Comparison of ENCODE assay signal across 13 cellular contexts in the genomic region with DNA sequence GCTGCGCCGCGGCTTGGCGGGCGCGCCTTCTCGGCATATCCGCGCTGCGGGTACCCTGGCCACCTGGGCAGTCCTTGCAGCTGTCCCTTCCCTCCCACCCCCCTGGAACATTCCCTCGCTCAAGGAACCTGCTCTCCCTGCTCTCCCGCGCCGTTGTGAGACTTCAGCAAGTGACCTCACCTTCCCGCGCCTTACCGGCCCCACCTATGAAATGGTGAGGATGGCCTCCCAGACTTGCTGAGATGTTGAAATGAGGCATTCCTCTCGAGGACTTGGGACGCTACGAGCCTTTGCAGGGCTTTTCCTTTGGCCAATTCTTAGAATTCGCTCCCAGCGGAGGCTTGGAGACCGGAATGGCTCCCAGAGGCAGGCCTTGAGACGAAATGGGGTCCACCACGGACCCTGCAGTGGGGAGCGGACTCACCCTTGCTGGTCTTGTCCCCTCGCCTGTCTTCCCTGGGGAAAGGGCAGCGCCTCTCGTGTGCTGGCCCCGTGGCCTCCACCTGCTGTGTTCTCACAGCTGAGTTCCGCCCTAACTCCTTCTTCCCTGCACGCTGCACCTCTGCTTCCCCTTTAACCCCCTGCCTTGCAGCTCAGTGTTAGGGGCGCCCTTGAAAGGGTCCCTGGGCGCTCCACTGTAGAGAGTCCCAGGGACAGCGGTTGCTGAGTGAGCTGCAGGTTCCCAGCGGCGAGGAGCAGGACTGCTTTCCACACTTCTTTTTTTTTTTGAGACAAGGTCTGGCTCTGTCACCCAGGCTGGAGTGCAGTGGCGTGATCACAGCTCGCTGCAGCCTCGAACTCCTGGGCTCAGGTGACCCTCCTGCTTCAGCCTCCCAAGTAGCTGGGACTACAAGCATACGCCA. TPM values are rescaled to one million over a fixed set of nuclear protein-coding genes. Genes with fewer than 3 reads are reported as not detected.
A peak's percentile ranks its signal among the peaks of the same experiment; 100 is the strongest.
DNase-seq lines count a peak whose midpoint lies in the region; ATAC-seq and TF ChIP-seq lines count a peak whose summit lies in the region.
"Had no signal": no experiment of that assay in that cellular context is flagged by ENCODE, and none has a peak within 500 bp of the region (broad histone marks: within the 10 kb centered on the region; RNA-seq: fewer than 3 reads in every experiment).

No MANE protein-coding gene starts in this region.

- H3K4me3 ChIP-seq in heart left ventricle (peak overlapping the region; percentile 13 to 63 (median 47)), upper lobe of left lung (peak overlapping the region in 3 of 4 donors; percentile 20 to 46 (median 31))

- DNase-seq in activated CD8-positive, alpha-beta memory T cell treated with anti-CD3 and anti-CD28 coated beads for 24 hours = peak; percentile 43
- no peak for DNase-seq in activated CD8-positive, alpha-beta memory T cell treated with anti-CD3 and anti-CD28 coated beads, Interleukin-2, amount 50 U/mL, for 4 hours
- no peak for DNase-seq in heart left ventricle
- no peak for DNase-seq in upper lobe of left lung
- DNase-seq in ecto neural progenitor cell (ENCODE audit: low spot score) = no peak
- no peak for DNase-seq in dermis blood vessel endothelial cell
- DNase-seq in nucleus accumbens (lab: John Stamatoyannopoulos, UW) = no peak
- DNase-seq: activated CD4-positive, CD25-positive, alpha-beta regulatory T cell treated with anti-CD3 and anti-CD28 coated beads, Interleukin-2, amount 50 U/mL, for 72 hours; activated gamma-delta T cell; NCI-H446 treated with DMSO at 0.1 percent for 48 hours; SHP77 treated with DMSO at 0.1 percent for 48 hours had no signal

- H3K27ac ChIP-seq in heart left ventricle (peak overlapping the region in 8 of 12 donors; percentile 33 to 84 (median 58)), upper lobe of left lung (no peak overlapping the region)

- H3K36me3 ChIP-seq in heart left ventricle (no peaks in the 10 kb centered on the region), upper lobe of left lung (no peaks in the 10 kb centered on the region)

- intact Hi-C loops in heart left ventricle (cut with DNase I) = loop anchor here in 5 of 10 donors (5.0 to 10.0 kb wide), 3 partner anchors 56 to 76 kb away; no protein-coding TSS in a partner anchor

- peak overlapping the region; percentile 71 to 81 (median 76) for H3K4me3 Mint-ChIP-seq in nephron
- H3K4me3 Mint-ChIP-seq: natural killer cell treated with Interleukin-12 subunit alpha and Interleukin-12 subunit beta and Interleukin-15 and Interleukin-18, amount 100 ng/mL, for 72 hours had no signal

- TF ChIP-seq POLR2A in heart left ventricle (IDR thresholded peaks at IDR 0.05) = no peak
- no peak for TF ChIP-seq POLR2A in upper lobe of left lung (IDR thresholded peaks at IDR 0.05)

- H3K27me3 Mint-ChIP-seq in nephron (ENCODE audit: low read depth) = peaks cover 95% of the 10 kb centered on the region

- H3K27me3 ChIP-seq in heart left ventricle (peaks cover 7 to 53% (median 33%) of the 10 kb centered on the region in 9 donors), upper lobe of left lung (peaks cover 0 to 26% (median 13%) of the 10 kb centered on the region in 4 donors)

- peaks cover 19% of the 10 kb centered on the region for H3K4me1 Mint-ChIP-seq in nephron

- no peaks in the 10 kb centered on the region for H3K9me3 Mint-ChIP-seq in nephron
- H3K9me3 Mint-ChIP-seq: natural killer cell treated with Interleukin-12 subunit alpha and Interleukin-12 subunit beta and Interleukin-15 and Interleukin-18, amount 100 ng/mL, for 72 hours had no signal

- H3K36me3 Mint-ChIP-seq in nephron (ENCODE audit: low read depth) = no peaks in the 10 kb centered on the region
- H3K36me3 Mint-ChIP-seq: natural killer cell treated with Interleukin-12 subunit alpha and Interleukin-12 subunit beta and Interleukin-15 and Interleukin-18, amount 100 ng/mL, for 72 hours had no signal

- no peak overlapping the region for H3K27ac Mint-ChIP-seq in nephron
- H3K27ac Mint-ChIP-seq: natural killer cell treated with Interleukin-12 subunit alpha and Interleukin-12 subunit beta and Interleukin-15 and Interleukin-18, amount 100 ng/mL, for 72 hours had no signal

- TF ChIP-seq CTCF in heart left ventricle (IDR thresholded peaks at IDR 0.05) = no peak
- no peak for TF ChIP-seq CTCF in nephron (IDR thresholded peaks at IDR 0.05; ENCODE audit: unreplicated experiment in 3 of 3)
- TF ChIP-seq CTCF in upper lobe of left lung (IDR thresholded peaks at IDR 0.05) = no peak

- no peak for TF ChIP-seq EP300 in upper lobe of left lung (IDR thresholded peaks at IDR 0.05)

- ATAC-seq in heart left ventricle (peak in 1 of 4 donors; percentile 8), upper lobe of left lung (ENCODE audit: low FRiP score in 2 of 2) (no peak)
- ATAC-seq: natural killer cell treated with Interleukin-12 subunit alpha and Interleukin-12 subunit beta and Interleukin-15 and Interleukin-18, amount 100 ng/mL, for 72 hours had no signal

- no peaks in the 10 kb centered on the region for H3K9me3 ChIP-seq in heart left ventricle
- no peaks in the 10 kb centered on the region for H3K9me3 ChIP-seq in upper lobe of left lung

- WGBS in heart left ventricle, 4 donors = 26 to 55% (median 29%) methylated on average over 13 to 41 of the region's 41 CpGs
- 29 to 49% methylated on average over 18 to 38 of the region's 41 CpGs for WGBS in upper lobe of left lung, 2 donors

- H3K4me1 ChIP-seq in heart left ventricle (peaks cover 0 to 62% (median 16%) of the 10 kb centered on the region in 12 donors), upper lobe of left lung (peaks cover 7 to 22% (median 15%) of the 10 kb centered on the region in 4 donors)

RNA-seq across cellular contexts. Expression of a gene that starts 0.9 kb away (rescaled TPM):
- total RNA-seq in heart left ventricle = 10 to 100 TPM in 1 of 9 donors, 1 to 10 TPM in 8; 2.3 to 10.4 (median 3.8) TPM
- polyA plus RNA-seq in heart left ventricle = 1 to 10 TPM; 4.3 to 4.4 TPM
- total RNA-seq in upper lobe of left lung = 1 to 10 TPM in 5 of 6 donors, under 1 TPM in 1; 0.76 to 7.3 (median 1.5) TPM
- under 0.01 and 1.0 TPM in 2 replicates for total RNA-seq in dermis blood vessel endothelial cell
- total RNA-seq: natural killer cell treated with Interleukin-12 subunit alpha and Interleukin-12 subunit beta and Interleukin-15 and Interleukin-18, amount 100 ng/mL, for 72 hours had no signal

Comparison
In these comparisons a context has a peak if more than half of its experiments do, and no peak if none do; other contexts are left out.
1. H3K27ac ChIP-seq: peak in heart left ventricle (8 of 12); none in upper lobe of left lung (0 of 4).